In the genomic region with DNA sequence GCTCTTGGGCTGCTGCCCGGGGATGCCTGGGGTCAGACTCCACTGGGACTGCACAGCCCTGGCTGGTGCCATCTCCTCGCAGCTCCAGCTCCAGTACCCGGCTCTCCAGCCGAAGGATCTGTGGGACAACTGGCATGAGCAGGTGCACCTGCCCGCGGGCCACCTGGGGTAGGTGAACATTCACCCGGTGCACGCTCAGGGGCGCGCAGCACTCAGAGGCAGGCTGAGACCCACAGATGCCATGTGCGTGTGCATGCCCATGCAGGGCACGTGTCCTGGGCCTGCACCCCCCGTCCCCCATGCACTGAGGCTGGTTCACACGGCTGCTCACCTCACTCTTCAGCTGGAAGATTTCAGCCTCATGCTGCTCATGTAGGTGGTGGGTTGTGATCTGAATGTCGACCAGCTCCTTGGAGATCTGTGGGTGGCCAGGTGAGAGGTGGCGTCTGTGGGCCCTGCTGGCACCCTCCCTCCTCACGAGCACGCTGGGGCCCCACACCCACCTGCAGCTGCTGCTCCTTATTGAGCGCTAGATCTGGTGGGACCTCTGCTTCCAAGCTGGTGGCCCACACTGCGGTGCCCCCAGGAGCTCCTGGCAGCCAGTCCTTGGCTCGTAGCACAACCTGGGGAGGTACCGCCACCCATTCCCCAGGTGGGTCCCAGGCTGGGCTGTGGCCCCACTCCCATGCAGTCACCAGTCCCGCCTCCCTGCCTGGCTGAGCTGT, we compare ENCODE assay signal across 1 cellular context.
TF ChIP-seq lines count a peak whose summit lies in the region.

No MANE protein-coding gene starts in this region.

TF ChIP-seq in GM23338, 12 proteins besides CTCF, POLR2A, EP300 and RAD21 (continued from another document):
- TF ChIP-seq, protein P1, sequence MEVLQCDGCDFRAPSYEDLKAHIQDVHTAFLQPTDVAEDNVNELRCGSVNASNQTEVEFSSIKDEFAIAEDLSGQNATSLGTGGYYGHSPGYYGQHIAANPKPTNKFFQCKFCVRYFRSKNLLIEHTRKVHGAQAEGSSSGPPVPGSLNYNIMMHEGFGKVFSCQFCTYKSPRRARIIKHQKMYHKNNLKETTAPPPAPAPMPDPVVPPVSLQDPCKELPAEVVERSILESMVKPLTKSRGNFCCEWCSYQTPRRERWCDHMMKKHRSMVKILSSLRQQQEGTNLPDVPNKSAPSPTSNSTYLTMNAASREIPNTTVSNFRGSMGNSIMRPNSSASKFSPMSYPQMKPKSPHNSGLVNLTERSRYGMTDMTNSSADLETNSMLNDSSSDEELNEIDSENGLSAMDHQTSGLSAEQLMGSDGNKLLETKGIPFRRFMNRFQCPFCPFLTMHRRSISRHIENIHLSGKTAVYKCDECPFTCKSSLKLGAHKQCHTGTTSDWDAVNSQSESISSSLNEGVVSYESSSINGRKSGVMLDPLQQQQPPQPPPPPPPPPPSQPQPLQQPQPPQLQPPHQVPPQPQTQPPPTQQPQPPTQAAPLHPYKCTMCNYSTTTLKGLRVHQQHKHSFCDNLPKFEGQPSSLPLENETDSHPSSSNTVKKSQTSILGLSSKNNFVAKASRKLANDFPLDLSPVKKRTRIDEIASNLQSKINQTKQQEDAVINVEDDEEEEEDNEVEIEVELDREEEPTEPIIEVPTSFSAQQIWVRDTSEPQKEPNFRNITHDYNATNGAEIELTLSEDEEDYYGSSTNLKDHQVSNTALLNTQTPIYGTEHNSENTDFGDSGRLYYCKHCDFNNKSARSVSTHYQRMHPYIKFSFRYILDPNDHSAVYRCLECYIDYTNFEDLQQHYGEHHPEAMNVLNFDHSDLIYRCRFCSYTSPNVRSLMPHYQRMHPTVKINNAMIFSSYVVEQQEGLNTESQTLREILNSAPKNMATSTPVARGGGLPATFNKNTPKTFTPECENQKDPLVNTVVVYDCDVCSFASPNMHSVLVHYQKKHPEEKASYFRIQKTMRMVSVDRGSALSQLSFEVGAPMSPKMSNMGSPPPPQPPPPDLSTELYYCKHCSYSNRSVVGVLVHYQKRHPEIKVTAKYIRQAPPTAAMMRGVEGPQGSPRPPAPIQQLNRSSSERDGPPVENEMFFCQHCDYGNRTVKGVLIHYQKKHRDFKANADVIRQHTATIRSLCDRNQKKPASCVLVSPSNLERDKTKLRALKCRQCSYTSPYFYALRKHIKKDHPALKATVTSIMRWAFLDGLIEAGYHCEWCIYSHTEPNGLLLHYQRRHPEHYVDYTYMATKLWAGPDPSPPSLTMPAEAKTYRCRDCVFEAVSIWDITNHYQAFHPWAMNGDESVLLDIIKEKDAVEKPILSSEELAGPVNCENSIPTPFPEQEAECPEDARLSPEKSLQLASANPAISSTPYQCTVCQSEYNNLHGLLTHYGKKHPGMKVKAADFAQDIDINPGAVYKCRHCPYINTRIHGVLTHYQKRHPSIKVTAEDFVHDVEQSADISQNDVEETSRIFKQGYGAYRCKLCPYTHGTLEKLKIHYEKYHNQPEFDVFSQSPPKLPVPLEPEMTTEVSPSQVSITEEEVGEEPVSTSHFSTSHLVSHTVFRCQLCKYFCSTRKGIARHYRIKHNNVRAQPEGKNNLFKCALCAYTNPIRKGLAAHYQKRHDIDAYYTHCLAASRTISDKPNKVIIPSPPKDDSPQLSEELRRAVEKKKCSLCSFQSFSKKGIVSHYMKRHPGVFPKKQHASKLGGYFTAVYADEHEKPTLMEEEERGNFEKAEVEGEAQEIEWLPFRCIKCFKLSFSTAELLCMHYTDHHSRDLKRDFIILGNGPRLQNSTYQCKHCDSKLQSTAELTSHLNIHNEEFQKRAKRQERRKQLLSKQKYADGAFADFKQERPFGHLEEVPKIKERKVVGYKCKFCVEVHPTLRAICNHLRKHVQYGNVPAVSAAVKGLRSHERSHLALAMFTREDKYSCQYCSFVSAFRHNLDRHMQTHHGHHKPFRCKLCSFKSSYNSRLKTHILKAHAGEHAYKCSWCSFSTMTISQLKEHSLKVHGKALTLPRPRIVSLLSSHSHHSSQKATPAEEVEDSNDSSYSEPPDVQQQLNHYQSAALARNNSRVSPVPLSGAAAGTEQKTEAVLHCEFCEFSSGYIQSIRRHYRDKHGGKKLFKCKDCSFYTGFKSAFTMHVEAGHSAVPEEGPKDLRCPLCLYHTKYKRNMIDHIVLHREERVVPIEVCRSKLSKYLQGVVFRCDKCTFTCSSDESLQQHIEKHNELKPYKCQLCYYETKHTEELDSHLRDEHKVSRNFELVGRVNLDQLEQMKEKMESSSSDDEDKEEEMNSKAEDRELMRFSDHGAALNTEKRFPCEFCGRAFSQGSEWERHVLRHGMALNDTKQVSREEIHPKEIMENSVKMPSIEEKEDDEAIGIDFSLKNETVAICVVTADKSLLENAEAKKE (CRISPR knock-in tag; IDR thresholded peaks at IDR 0.05) = no peak
- TF ChIP-seq JUNB (IDR thresholded peaks at IDR 0.05; ENCODE audit: unreplicated experiment) = no peak
- TF ChIP-seq, protein P2, sequence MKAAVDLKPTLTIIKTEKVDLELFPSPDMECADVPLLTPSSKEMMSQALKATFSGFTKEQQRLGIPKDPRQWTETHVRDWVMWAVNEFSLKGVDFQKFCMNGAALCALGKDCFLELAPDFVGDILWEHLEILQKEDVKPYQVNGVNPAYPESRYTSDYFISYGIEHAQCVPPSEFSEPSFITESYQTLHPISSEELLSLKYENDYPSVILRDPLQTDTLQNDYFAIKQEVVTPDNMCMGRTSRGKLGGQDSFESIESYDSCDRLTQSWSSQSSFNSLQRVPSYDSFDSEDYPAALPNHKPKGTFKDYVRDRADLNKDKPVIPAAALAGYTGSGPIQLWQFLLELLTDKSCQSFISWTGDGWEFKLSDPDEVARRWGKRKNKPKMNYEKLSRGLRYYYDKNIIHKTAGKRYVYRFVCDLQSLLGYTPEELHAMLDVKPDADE (IDR thresholded peaks at IDR 0.05) = no peak
